Comparison of ENCODE assay signal across 8 cellular contexts in genomic region chr17:50347894-50348291, GRCh38. TPM values are rescaled to one million over a fixed set of nuclear protein-coding genes. Genes with fewer than 3 reads are reported as not detected.
DNase-seq lines count a peak whose midpoint lies in the region; TF ChIP-seq lines count a peak whose summit lies in the region.
"Had no signal": no experiment of that assay in that cellular context is flagged by ENCODE, and none has a peak within 500 bp of the region (broad histone marks: within the 10 kb centered on the region; RNA-seq: fewer than 3 reads in every experiment).

No MANE protein-coding gene starts in this region.

- POLR2A ChIA-PET in CD8-positive, alpha-beta memory T cell (lab: Charles Lee) = interaction anchor here (2.5 kb wide), 1 partner anchor 14 kb away, joined by 12 read pairs; no protein-coding TSS in a partner anchor

- H3K27ac ChIP-seq in CD8-positive, alpha-beta memory T cell (ENCODE audit: low read depth, low read length) = no peak overlapping the region
- no peak overlapping the region for H3K27ac ChIP-seq in HUES64 (ENCODE audit: low read depth, low read length)
- no peak overlapping the region for H3K27ac ChIP-seq in mammary epithelial cell (ENCODE audit: insufficient read depth, low read depth, low read length)

- peak overlapping the region; percentile 97 for H3K4me2 ChIP-seq in mammary epithelial cell (ENCODE audit: insufficient read depth, low read depth, low read length)

- no peaks in the 10 kb centered on the region for H3K9me3 Mint-ChIP-seq in CD8-positive, alpha-beta memory T cell
- no peaks in the 10 kb centered on the region for H3K9me3 Mint-ChIP-seq in nephron progenitor cell

- no peaks in the 10 kb centered on the region for H3K9me3 ChIP-seq in CD8-positive, alpha-beta memory T cell (ENCODE audit: low read length)
- H3K9me3 ChIP-seq in HUES64 (ENCODE audit: insufficient read depth, low read depth, low read length) = no peaks in the 10 kb centered on the region
- no peaks in the 10 kb centered on the region for H3K9me3 ChIP-seq in mammary epithelial cell (replicated peaks; ENCODE audit: insufficient read depth, low read length)

- peaks cover 51% of the 10 kb centered on the region for H3K79me2 ChIP-seq in mammary epithelial cell (ENCODE audit: insufficient read depth, low read length)

- dilution Hi-C loops in mammary epithelial cell (cut with HindIII; ENCODE audit: low sequenced_read_pairs) = loop anchor here (5.0 kb wide), 1 partner anchor 39 kb away; no protein-coding TSS in a partner anchor

- H3K27me3 Mint-ChIP-seq in CD8-positive, alpha-beta memory T cell = peaks cover 0 to 3% of the 10 kb centered on the region in 2 donors
- H3K27me3 Mint-ChIP-seq in nephron progenitor cell (ENCODE audit: low read depth, poor library complexity) = peaks cover 6% of the 10 kb centered on the region

- H3K4me3 Mint-ChIP-seq in CD8-positive, alpha-beta memory T cell = peak overlapping the region; percentile 66 to 92 (median 87)
- peak overlapping the region; percentile 95 for H3K4me3 Mint-ChIP-seq in nephron progenitor cell

- BruUV-seq in mammary epithelial cell (replicated peaks; lab: Mats Ljungman, UMichigan) = no TSS peak

- peaks cover 22% of the 10 kb centered on the region for H3K4me1 ChIP-seq in CD8-positive, alpha-beta memory T cell (ENCODE audit: insufficient read depth, low read length)
- H3K4me1 ChIP-seq in HUES64 (ENCODE audit: insufficient read depth, low read length) = peaks cover 13% of the 10 kb centered on the region; the same call in 1 of the 2 replicates
- H3K4me1 ChIP-seq in mammary epithelial cell (ENCODE audit: insufficient read depth, low read length) = peaks cover 24% of the 10 kb centered on the region

- intact Hi-C loops in mammary epithelial cell (cut with micrococcal nuclease) = no loop called here

- CTCF ChIA-PET in CD8-positive, alpha-beta memory T cell (lab: Charles Lee) = interaction anchor here (2.6 to 2.7 kb wide), 2 partner anchors 14 to 49 kb away, joined by 12 to 18 read pairs; partner anchors contain the start of gene LRRC59
- CTCF ChIA-PET in mammary epithelial cell (lab: Charles Lee; ENCODE audit: low non-redundant PET) = no interaction called here

- H3K4me3 ChIP-seq in CD8-positive, alpha-beta memory T cell (ENCODE audit: low read length) = no peak overlapping the region
- peak overlapping the region; percentile 79 for H3K4me3 ChIP-seq in HUES64 (ENCODE audit: low read length)
- peak overlapping the region in 1 of 3 experiments; percentile 81 for H3K4me3 ChIP-seq in mammary epithelial cell (replicated peaks in 1 of 3; ENCODE audit: insufficient read depth in 1 of 3, low read depth in 2 of 3, low read length in 3 of 3)

- H3K9ac ChIP-seq in HUES64 (ENCODE audit: low read depth, low read length) (no peak overlapping the region), mammary epithelial cell (ENCODE audit: insufficient read depth, low read length) (no peak overlapping the region)

- peaks cover 30 to 51% (median 41%) of the 10 kb centered on the region in 3 donors for H3K4me1 Mint-ChIP-seq in CD8-positive, alpha-beta memory T cell
- peaks cover 52% of the 10 kb centered on the region for H3K4me1 Mint-ChIP-seq in nephron progenitor cell

- in situ Hi-C loops in mammary epithelial cell (cut with MboI; ENCODE audit: low sequenced_read_pairs in 2 of 2) = no loop called here

- no peaks in the 10 kb centered on the region for H3K27me3 ChIP-seq in CD8-positive, alpha-beta memory T cell (ENCODE audit: insufficient read depth, low read length, poor library complexity, severe bottlenecking)
- H3K27me3 ChIP-seq in HUES64 (ENCODE audit: insufficient read depth, low read length) (peaks cover 16% of the 10 kb centered on the region), mammary epithelial cell (ENCODE audit: insufficient read depth, low read length) (no peaks in the 10 kb centered on the region)

- DNase-seq in CD8-positive, alpha-beta memory T cell = no peak
- DNase-seq in mammary epithelial cell (no peak), nephron progenitor cell (no peak), globus pallidus (ENCODE audit: low spot score) (no peak), NCI-H774 (lab: John Stamatoyannopoulos, UW) (no peak), NCI-H2029 (lab: John Stamatoyannopoulos, UW) (no peak)
- DNase-seq: NCI-H146 had no signal

- no peaks in the 10 kb centered on the region for H4K20me1 ChIP-seq in mammary epithelial cell (ENCODE audit: insufficient read depth, low read length)

- H3K36me3 Mint-ChIP-seq in CD8-positive, alpha-beta memory T cell = peaks cover 0 to 17% (median 1%) of the 10 kb centered on the region in 3 donors
- peaks cover 21% of the 10 kb centered on the region for H3K36me3 Mint-ChIP-seq in nephron progenitor cell (ENCODE audit: low read depth)

- TF ChIP-seq CTCF in mammary epithelial cell (conservative IDR thresholded peaks at IDR 0.05 in 1 of 2, IDR thresholded peaks at IDR 0.05 in 1 of 2; ENCODE audit: extremely low read depth in 1 of 2, insufficient read depth in 1 of 2, low read depth in 1 of 2, low read length in 2 of 2) (no peak), nephron progenitor cell (IDR thresholded peaks at IDR 0.05) (no peak)

- no peak overlapping the region for H2AFZ ChIP-seq in mammary epithelial cell (ENCODE audit: low read depth, low read length)

- 79% methylated on average over 2 of the region's 3 CpGs for WGBS in HUES64
- WGBS in mammary epithelial cell (ENCODE audit: low coverage, missing lambda C conversion rate) = 58% methylated on average over 3 of the region's 3 CpGs

- peak overlapping the region; percentile 41 to 95 (median 86) for H3K27ac Mint-ChIP-seq in CD8-positive, alpha-beta memory T cell
- H3K27ac Mint-ChIP-seq in nephron progenitor cell = no peak overlapping the region

- H3K36me3 ChIP-seq in CD8-positive, alpha-beta memory T cell (ENCODE audit: insufficient read depth, low read length) = no peaks in the 10 kb centered on the region
- H3K36me3 ChIP-seq in HUES64 (ENCODE audit: insufficient read depth, low read length) (no peaks in the 10 kb centered on the region; the same call in 1 of the 2 replicates), mammary epithelial cell (ENCODE audit: insufficient read depth, low read length) (no peaks in the 10 kb centered on the region)

RNA-seq across cellular contexts. Expression of gene XYLT2, which starts 2.0 kb away (rescaled TPM):
- 10 to 100 TPM; 31.8 to 32.6 TPM for total RNA-seq in CD8-positive, alpha-beta memory T cell
- 17.8 TPM for polyA plus RNA-seq in CD8-positive, alpha-beta memory T cell
- polyA plus RNA-seq in HUES64 (2013, experiment 1 of 2) = 13.4 TPM
- polyA plus RNA-seq in HUES64 (2013, experiment 2 of 2) = 15.7 TPM
- 10 to 100 TPM; 46.3 to 78.3 TPM for total RNA-seq in mammary epithelial cell
- polyA plus RNA-seq in mammary epithelial cell = 26.3 TPM
- 40.8 TPM for polyA minus RNA-seq in mammary epithelial cell

RNA-seq across cellular contexts. Expression of gene MRPL27, which starts 25.1 kb away (rescaled TPM):
- 10 to 100 TPM; 87.2 to 88.8 TPM for total RNA-seq in CD8-positive, alpha-beta memory T cell
- 49.2 TPM for polyA plus RNA-seq in CD8-positive, alpha-beta memory T cell
- polyA plus RNA-seq in HUES64 (2013, experiment 1 of 2) = 89.0 TPM
- polyA plus RNA-seq in HUES64 (2013, experiment 2 of 2) = 76.3 TPM
- total RNA-seq in mammary epithelial cell = 10 to 100 TPM; 43.5 to 73.5 TPM
- polyA plus RNA-seq in mammary epithelial cell = 184 TPM
- 106 TPM for polyA minus RNA-seq in mammary epithelial cell

RNA-seq across cellular contexts. Expression of gene EME1, which starts 25.1 kb away (rescaled TPM):
- 10 to 100 TPM; 23.6 to 24.8 TPM for total RNA-seq in CD8-positive, alpha-beta memory T cell
- 0.43 TPM for polyA plus RNA-seq in CD8-positive, alpha-beta memory T cell
- 13.9 TPM for polyA plus RNA-seq in HUES64 (2013, experiment 1 of 2)
- 13.2 TPM for polyA plus RNA-seq in HUES64 (2013, experiment 2 of 2)
- total RNA-seq in mammary epithelial cell = 1 to 10 TPM in 1 of 2 donors, under 1 TPM in 1; 0.17 to 8.0 TPM
- polyA plus RNA-seq in mammary epithelial cell = 9.2 TPM
- polyA minus RNA-seq in mammary epithelial cell = 1.9 TPM

RNA-seq across cellular contexts. Expression of gene LRRC59, which starts 49.4 kb away (rescaled TPM):
- 100 to 1,000 TPM; 122 to 127 TPM for total RNA-seq in CD8-positive, alpha-beta memory T cell
- polyA plus RNA-seq in CD8-positive, alpha-beta memory T cell = 22.9 TPM
- polyA plus RNA-seq in HUES64 (2013, experiment 1 of 2) = 98.1 TPM
- 91.2 TPM for polyA plus RNA-seq in HUES64 (2013, experiment 2 of 2)
- 100 to 1,000 TPM; 118 to 190 TPM for total RNA-seq in mammary epithelial cell
- 141 TPM for polyA plus RNA-seq in mammary epithelial cell
- 202 TPM for polyA minus RNA-seq in mammary epithelial cell
